15 cellular contexts compared by ENCODE assay signal in the genomic region with DNA sequence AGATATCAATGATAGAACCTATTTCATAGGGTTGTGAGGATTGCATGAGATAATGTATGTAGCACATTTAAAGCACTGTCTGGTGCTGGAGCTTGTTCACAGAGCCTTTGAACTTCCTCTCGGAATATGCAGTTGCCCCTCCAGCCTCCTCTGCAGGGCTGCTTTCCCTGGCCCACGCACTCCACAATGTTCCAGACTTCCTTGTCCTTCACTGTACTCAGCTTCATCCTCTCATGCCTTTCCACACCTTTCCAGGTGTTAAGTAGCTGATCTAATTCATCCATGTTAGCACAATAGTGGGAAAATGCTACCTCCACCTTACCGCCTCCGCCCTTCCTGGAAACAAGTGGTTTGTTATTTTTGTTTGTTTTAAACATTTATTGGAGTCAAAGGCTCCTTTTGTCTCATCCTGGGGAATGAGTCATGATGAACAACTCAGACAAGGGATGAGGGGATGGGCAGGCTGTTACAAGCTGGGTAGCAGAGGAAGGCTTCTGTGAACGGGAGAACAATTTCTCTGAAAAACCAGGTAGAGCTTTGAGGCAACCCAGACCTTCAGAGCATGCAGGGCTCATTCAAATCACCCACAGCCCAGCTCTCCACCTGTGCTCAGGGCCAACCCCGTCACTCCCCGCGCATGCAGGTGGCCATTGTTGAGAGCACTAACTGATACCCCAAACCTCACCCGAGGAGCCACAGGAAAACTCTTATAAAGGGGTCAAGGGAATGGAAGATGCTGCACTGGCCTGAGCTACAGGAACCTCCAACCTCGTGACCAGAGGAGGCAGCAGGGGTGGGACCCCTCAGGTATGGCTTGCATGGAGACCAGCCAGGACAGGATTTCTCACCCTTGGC.
DNase-seq lines count a peak whose midpoint lies in the region; ATAC-seq, FAIRE-seq and TF ChIP-seq lines count a peak whose summit lies in the region.
"Had no signal": no experiment of that assay in that cellular context is flagged by ENCODE, and none has a peak within 500 bp of the region (broad histone marks: within the 10 kb centered on the region; RNA-seq: fewer than 3 reads in every experiment).

No MANE protein-coding gene starts in this region.

- H3K4me1 Mint-ChIP-seq in activated CD8-positive, alpha-beta memory T cell treated with anti-CD3 and anti-CD28 coated beads, Interleukin-2, amount 10 ng/mL, durations not matched to agents 7 days and 5 days, result peaks cover 50% of the 10 kb centered on the region
- H3K4me1 Mint-ChIP-seq: activated naive CD4-positive, alpha-beta T cell treated with anti-CD3 and anti-CD28 coated beads, Interleukin-2, amount 50 U/mL, for 24 hours had no signal

- peaks cover 2% of the 10 kb centered on the region for H3K27me3 Mint-ChIP-seq in activated CD8-positive, alpha-beta memory T cell treated with anti-CD3 and anti-CD28 coated beads, Interleukin-2, amount 10 ng/mL, durations not matched to agents 7 days and 5 days
- H3K27me3 Mint-ChIP-seq: activated naive CD4-positive, alpha-beta T cell treated with anti-CD3 and anti-CD28 coated beads, Interleukin-2, amount 50 U/mL, for 24 hours; naive thymus-derived CD4-positive, alpha-beta T cell had no signal

- CTCF ChIA-PET in activated CD8-positive, alpha-beta memory T cell treated with anti-CD3 and anti-CD28 coated beads, Interleukin-2, amount 10 ng/mL, durations not matched to agents 7 days and 5 days (lab: Charles Lee), result interaction anchor here (0.8 to 2.3 kb wide), 2 partner anchors 27 to 40 kb away, joined by 5 to 7 read pairs; no protein-coding TSS in a partner anchor

- no peaks in the 10 kb centered on the region for H3K36me3 ChIP-seq in small intestine (ENCODE audit: control insufficient read depth in 2 of 2, insufficient read depth in 2 of 2, low read length in 2 of 2)
- H3K36me3 ChIP-seq: BE2C, spleen had no signal

- peak; percentile 73 for ATAC-seq in activated CD8-positive, alpha-beta memory T cell treated with anti-CD3 and anti-CD28 coated beads, Interleukin-2, amount 10 ng/mL, durations not matched to agents 7 days and 5 days
- no peak for ATAC-seq in HG02938 (IDR thresholded peaks at IDR 0.05; ENCODE audit: unreplicated experiment)

- H3K27ac Mint-ChIP-seq in activated CD8-positive, alpha-beta memory T cell treated with anti-CD3 and anti-CD28 coated beads, Interleukin-2, amount 10 ng/mL, durations not matched to agents 7 days and 5 days, result peak overlapping the region; percentile 72
- H3K27ac Mint-ChIP-seq: activated naive CD4-positive, alpha-beta T cell treated with anti-CD3 and anti-CD28 coated beads, Interleukin-2, amount 50 U/mL, for 24 hours had no signal

- no peaks in the 10 kb centered on the region for H3K27me3 ChIP-seq in small intestine (ENCODE audit: control insufficient read depth in 2 of 2, insufficient read depth in 2 of 2, low read length in 2 of 2)
- H3K27me3 ChIP-seq: BE2C, spleen had no signal

- peaks cover 5% of the 10 kb centered on the region for H3K36me3 Mint-ChIP-seq in activated CD8-positive, alpha-beta memory T cell treated with anti-CD3 and anti-CD28 coated beads, Interleukin-2, amount 10 ng/mL, durations not matched to agents 7 days and 5 days
- H3K36me3 Mint-ChIP-seq: activated naive CD4-positive, alpha-beta T cell treated with anti-CD3 and anti-CD28 coated beads, Interleukin-2, amount 50 U/mL, for 24 hours had no signal

- no peak for TF ChIP-seq CTCF in LNCaP clone FGC (IDR thresholded peaks at IDR 0.05; ENCODE audit: control insufficient read depth, extremely low read depth, insufficient read depth)
- no peak for TF ChIP-seq CTCF in choroid plexus epithelial cell (conservative IDR thresholded peaks at IDR 0.05; ENCODE audit: low read depth, low read length)

- FAIRE-seq in small intestine (lab: Jason Lieb, UNC), result no peak
- FAIRE-seq: H1 had no signal

- H3K27ac ChIP-seq in small intestine (ENCODE audit: low read depth in 1 of 2, low read length in 1 of 2), result no peak overlapping the region

- no peaks in the 10 kb centered on the region for H3K9me3 ChIP-seq in small intestine (ENCODE audit: control insufficient read depth, low read depth)
- H3K9me3 ChIP-seq: BE2C had no signal

- no peaks in the 10 kb centered on the region for H3K9me3 Mint-ChIP-seq in activated CD8-positive, alpha-beta memory T cell treated with anti-CD3 and anti-CD28 coated beads, Interleukin-2, amount 10 ng/mL, durations not matched to agents 7 days and 5 days (ENCODE audit: low read depth)
- H3K9me3 Mint-ChIP-seq: activated naive CD4-positive, alpha-beta T cell treated with anti-CD3 and anti-CD28 coated beads, Interleukin-2, amount 50 U/mL, for 24 hours had no signal

- no peak overlapping the region for H3K4me3 Mint-ChIP-seq in activated CD8-positive, alpha-beta memory T cell treated with anti-CD3 and anti-CD28 coated beads, Interleukin-2, amount 10 ng/mL, durations not matched to agents 7 days and 5 days
- H3K4me3 Mint-ChIP-seq: activated naive CD4-positive, alpha-beta T cell treated with anti-CD3 and anti-CD28 coated beads, Interleukin-2, amount 50 U/mL, for 24 hours had no signal

- H3K4me3 ChIP-seq in LNCaP clone FGC (ENCODE audit: low read depth, low read length) (no peak overlapping the region), choroid plexus epithelial cell (ENCODE audit: low read depth, low read length) (no peak overlapping the region), small intestine (ENCODE audit: low read depth in 1 of 2, low read length in 2 of 2) (no peak overlapping the region)
- H3K4me3 ChIP-seq: spleen had no signal

- WGBS in small intestine, 3 donors, result 16 to 59% (median 49%) methylated on average over 10 of the region's 10 CpGs

- DNase-seq in activated CD8-positive, alpha-beta memory T cell treated with anti-CD3 and anti-CD28 coated beads, Interleukin-2, amount 10 ng/mL, durations not matched to agents 7 days and 5 days, result peak; percentile 41
- DNase-seq in activated CD8-positive, alpha-beta memory T cell treated with anti-CD3 and anti-CD28 coated beads, Interleukin-2, amount 50 U/mL, for 48 hours, result no peak
- DNase-seq in LNCaP clone FGC (ENCODE audit: low read depth) (peak; percentile 14), choroid plexus epithelial cell (ENCODE audit: low read depth) (peak; percentile 31), small intestine (peak; percentile 24), hypothalamus (lab: John Stamatoyannopoulos, UW) (no peak), mucosa of gallbladder (ENCODE audit: low spot score) (no peak)
- DNase-seq: activated CD4-positive, alpha-beta T cell treated with anti-CD3 and anti-CD28 coated beads for 4 hours; naive thymus-derived CD4-positive, alpha-beta T cell; NCI-H1092 treated with DMSO at 0.1 percent for 48 hours; spleen had no signal

- no peaks in the 10 kb centered on the region for H3K4me1 ChIP-seq in small intestine (ENCODE audit: control insufficient read depth in 2 of 2, insufficient read depth in 1 of 2, low read depth in 1 of 2, low read length in 1 of 2)
- H3K4me1 ChIP-seq: BE2C, spleen had no signal

Comparison
In these comparisons a context has a peak if more than half of its experiments do, and no peak if none do; other contexts are left out.
1. DNase-seq: peak in activated CD8-positive, alpha-beta memory T cell treated with anti-CD3 and anti-CD28 coated beads, Interleukin-2, amount 10 ng/mL, durations not matched to agents 7 days and 5 days (single experiment), LNCaP clone FGC (single experiment), choroid plexus epithelial cell (single experiment) and small intestine (single experiment); none in activated CD8-positive, alpha-beta memory T cell treated with anti-CD3 and anti-CD28 coated beads, Interleukin-2, amount 50 U/mL, for 48 hours (single experiment), hypothalamus (0 of 51) and mucosa of gallbladder (single experiment).